29 cellular contexts compared by ENCODE assay signal in the genomic region with DNA sequence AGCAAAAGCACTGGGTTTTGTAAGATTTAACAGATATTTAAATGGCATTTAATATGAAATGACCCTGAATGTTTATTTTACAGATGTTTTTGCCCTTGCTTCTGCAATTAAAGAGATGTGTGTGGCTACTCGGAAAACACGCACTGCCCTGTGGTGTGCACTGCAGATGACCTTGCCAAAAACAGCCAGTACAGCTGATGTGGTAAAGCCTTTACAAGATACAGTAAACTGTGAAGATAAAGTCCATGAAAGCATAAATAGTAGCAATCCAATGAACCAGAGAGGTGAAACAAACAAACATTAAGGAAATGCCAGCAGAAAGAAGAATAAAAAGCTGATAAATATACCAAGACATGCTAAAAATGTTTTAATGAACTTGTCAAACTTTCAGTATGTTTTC. TPM values are rescaled to one million over a fixed set of nuclear protein-coding genes. Genes with fewer than 3 reads are reported as not detected.
"Had no signal": no experiment of that assay in that cellular context is flagged by ENCODE, and none has a peak within 500 bp of the region (broad histone marks: within the 10 kb centered on the region; RNA-seq: fewer than 3 reads in every experiment).

No MANE protein-coding gene starts in this region.

- ATAC-seq: effector memory CD8-positive, alpha-beta T cell; foreskin keratinocyte; gastroesophageal sphincter; heart left ventricle; left lobe of liver; mucosa of descending colon; natural killer cell treated with Interleukin-12 subunit alpha and Interleukin-12 subunit beta and Interleukin-15 and Interleukin-18, amount 100 ng/mL, for 72 hours; sciatic nerve; stimulated activated naive CD8-positive, alpha-beta T cell treated with anti-CD3 and anti-CD28 coated beads, Interleukin-15, amount 100 ng/mL, for 72 hours; upper lobe of right lung had no signal

- H3K27ac ChIP-seq: foreskin keratinocyte, gastroesophageal sphincter, heart left ventricle, hepatocyte, prostate gland, right atrium auricular region, suprapubic skin, transverse colon, upper lobe of right lung, uterus had no signal

- H3K27me3 ChIP-seq: foreskin keratinocyte, gastroesophageal sphincter, heart left ventricle, hepatocyte, right atrium auricular region, suprapubic skin, transverse colon, upper lobe of right lung, uterus had no signal

- DNase-seq: cortex of kidney; effector memory CD8-positive, alpha-beta T cell; foreskin keratinocyte; heart left ventricle; kidney; mesenchymal stem cell; mucosa of descending colon; naive B cell; stimulated activated CD4-positive, alpha-beta T cell treated with anti-CD3 and anti-CD28 coated beads, Interleukin-12 subunit alpha, Interleukin-12 subunit beta, amount 100 ng/mL, for 4 hours; stimulated activated CD4-positive, alpha-beta T cell treated with anti-CD3 and anti-CD28 coated beads, Interleukin-1b, Interleukin-23, amount 100 ng/mL, for 48 hours; stimulated activated CD4-positive, alpha-beta T cell treated with anti-CD3 and anti-CD28 coated beads, Interleukin-4, amount 100 ng/mL, for 1 hour; stimulated activated CD8-positive, alpha-beta memory T cell treated with anti-CD3 and anti-CD28 coated beads, Interleukin-4, amount 100 ng/mL, for 48 hours; stimulated activated naive CD4-positive, alpha-beta T cell; stimulated activated naive CD8-positive, alpha-beta T cell treated with anti-CD3 and anti-CD28 coated beads, Interleukin-15, amount 100 ng/mL, for 72 hours; transverse colon; upper lobe of right lung; uterus had no signal

- H3K9me3 ChIP-seq: gastroesophageal sphincter, heart left ventricle, mucosa of descending colon, prostate gland, right atrium auricular region, suprapubic skin, transverse colon, upper lobe of right lung, uterus had no signal

- H3K36me3 ChIP-seq: prostate gland, uterus had no signal

- H3K4me2 ChIP-seq: hepatocyte, smooth muscle cell had no signal

- H2AFZ ChIP-seq: hepatocyte had no signal

- H3K4me3 ChIP-seq: gastroesophageal sphincter, heart left ventricle, hepatocyte, mucosa of descending colon, prostate gland, right atrium auricular region, smooth muscle cell, suprapubic skin, transverse colon, upper lobe of right lung, uterus had no signal

- H3K4me1 ChIP-seq: foreskin keratinocyte, gastroesophageal sphincter, heart left ventricle, prostate gland, right atrium auricular region, suprapubic skin, transverse colon, upper lobe of right lung, uterus had no signal

RNA-seq across cellular contexts. Expression of gene MEIOC, which starts 17.6 kb away (rescaled TPM):
- total RNA-seq: dermis microvascular lymphatic vessel endothelial cell, heart left ventricle, left lobe of liver, liver, lung microvascular endothelial cell, sciatic nerve, smooth muscle cell, suprapubic skin, transverse colon, upper lobe of right lung had no signal
- polyA plus RNA-seq: smooth muscle cell had no signal
